1 cellular context compared by ENCODE assay signal in genomic region chr2:27291865-27292264, GRCh38.
TF ChIP-seq lines count a peak whose summit lies in the region.

No MANE protein-coding gene starts in this region.

TF ChIP-seq in HepG2, 621 proteins besides CTCF, POLR2A, EP300 and RAD21 (continued from another document and continues in another):
- no peak for TF ChIP-seq HNF1A (IDR thresholded peaks at IDR 0.05; ENCODE audit: low read depth)
- TF ChIP-seq HNF1A (CRISPR knock-in tag; IDR thresholded peaks at IDR 0.05; ENCODE audit: borderline replicate concordance), result no peak
- TF ChIP-seq ZNF619 (CRISPR knock-in tag; IDR thresholded peaks at IDR 0.05), result no peak
- TF ChIP-seq POGZ (CRISPR knock-in tag; IDR thresholded peaks at IDR 0.05), result no peak
- no peak for TF ChIP-seq ZNF800 (CRISPR knock-in tag; IDR thresholded peaks at IDR 0.05)
- no peak for TF ChIP-seq PCBP2 (optimal IDR thresholded peaks at IDR 0.05; ENCODE audit: low read depth, low read length, poor library complexity, severe bottlenecking)
- TF ChIP-seq MAZ (IDR thresholded peaks at IDR 0.05; ENCODE audit: borderline replicate concordance, low read depth, low read length), result no peak
- no peak for TF ChIP-seq MAZ (CRISPR knock-in tag; IDR thresholded peaks at IDR 0.05; ENCODE audit: low read depth)
- no peak for TF ChIP-seq TAF1 (CRISPR knock-in tag; IDR thresholded peaks at IDR 0.05)
- TF ChIP-seq FUBP1 (CRISPR knock-in tag; IDR thresholded peaks at IDR 0.05; ENCODE audit: borderline replicate concordance), result no peak
- TF ChIP-seq ZNF562 (CRISPR knock-in tag; IDR thresholded peaks at IDR 0.05; ENCODE audit: borderline replicate concordance), result no peak
- TF ChIP-seq, protein P1, sequence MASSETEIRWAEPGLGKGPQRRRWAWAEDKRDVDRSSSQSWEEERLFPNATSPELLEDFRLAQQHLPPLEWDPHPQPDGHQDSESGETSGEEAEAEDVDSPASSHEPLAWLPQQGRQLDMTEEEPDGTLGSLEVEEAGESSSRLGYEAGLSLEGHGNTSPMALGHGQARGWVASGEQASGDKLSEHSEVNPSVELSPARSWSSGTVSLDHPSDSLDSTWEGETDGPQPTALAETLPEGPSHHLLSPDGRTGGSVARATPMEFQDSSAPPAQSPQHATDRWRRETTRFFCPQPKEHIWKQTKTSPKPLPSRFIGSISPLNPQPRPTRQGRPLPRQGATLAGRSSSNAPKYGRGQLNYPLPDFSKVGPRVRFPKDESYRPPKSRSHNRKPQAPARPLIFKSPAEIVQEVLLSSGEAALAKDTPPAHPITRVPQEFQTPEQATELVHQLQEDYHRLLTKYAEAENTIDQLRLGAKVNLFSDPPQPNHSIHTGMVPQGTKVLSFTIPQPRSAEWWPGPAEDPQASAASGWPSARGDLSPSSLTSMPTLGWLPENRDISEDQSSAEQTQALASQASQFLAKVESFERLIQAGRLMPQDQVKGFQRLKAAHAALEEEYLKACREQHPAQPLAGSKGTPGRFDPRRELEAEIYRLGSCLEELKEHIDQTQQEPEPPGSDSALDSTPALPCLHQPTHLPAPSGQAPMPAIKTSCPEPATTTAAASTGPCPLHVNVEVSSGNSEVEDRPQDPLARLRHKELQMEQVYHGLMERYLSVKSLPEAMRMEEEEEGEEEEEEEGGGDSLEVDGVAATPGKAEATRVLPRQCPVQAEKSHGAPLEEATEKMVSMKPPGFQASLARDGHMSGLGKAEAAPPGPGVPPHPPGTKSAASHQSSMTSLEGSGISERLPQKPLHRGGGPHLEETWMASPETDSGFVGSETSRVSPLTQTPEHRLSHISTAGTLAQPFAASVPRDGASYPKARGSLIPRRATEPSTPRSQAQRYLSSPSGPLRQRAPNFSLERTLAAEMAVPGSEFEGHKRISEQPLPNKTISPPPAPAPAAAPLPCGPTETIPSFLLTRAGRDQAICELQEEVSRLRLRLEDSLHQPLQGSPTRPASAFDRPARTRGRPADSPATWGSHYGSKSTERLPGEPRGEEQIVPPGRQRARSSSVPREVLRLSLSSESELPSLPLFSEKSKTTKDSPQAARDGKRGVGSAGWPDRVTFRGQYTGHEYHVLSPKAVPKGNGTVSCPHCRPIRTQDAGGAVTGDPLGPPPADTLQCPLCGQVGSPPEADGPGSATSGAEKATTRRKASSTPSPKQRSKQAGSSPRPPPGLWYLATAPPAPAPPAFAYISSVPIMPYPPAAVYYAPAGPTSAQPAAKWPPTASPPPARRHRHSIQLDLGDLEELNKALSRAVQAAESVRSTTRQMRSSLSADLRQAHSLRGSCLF (CRISPR knock-in tag; IDR thresholded peaks at IDR 0.05; ENCODE audit: borderline replicate concordance), result no peak
- no peak for TF ChIP-seq ZBTB42 (CRISPR knock-in tag; IDR thresholded peaks at IDR 0.05)
- no peak for TF ChIP-seq POLR2AphosphoS2 (IDR thresholded peaks at IDR 0.05; ENCODE audit: low read depth, low read length)
- TF ChIP-seq ARNTL (CRISPR knock-in tag; IDR thresholded peaks at IDR 0.05), result no peak
- TF ChIP-seq, protein P2, sequence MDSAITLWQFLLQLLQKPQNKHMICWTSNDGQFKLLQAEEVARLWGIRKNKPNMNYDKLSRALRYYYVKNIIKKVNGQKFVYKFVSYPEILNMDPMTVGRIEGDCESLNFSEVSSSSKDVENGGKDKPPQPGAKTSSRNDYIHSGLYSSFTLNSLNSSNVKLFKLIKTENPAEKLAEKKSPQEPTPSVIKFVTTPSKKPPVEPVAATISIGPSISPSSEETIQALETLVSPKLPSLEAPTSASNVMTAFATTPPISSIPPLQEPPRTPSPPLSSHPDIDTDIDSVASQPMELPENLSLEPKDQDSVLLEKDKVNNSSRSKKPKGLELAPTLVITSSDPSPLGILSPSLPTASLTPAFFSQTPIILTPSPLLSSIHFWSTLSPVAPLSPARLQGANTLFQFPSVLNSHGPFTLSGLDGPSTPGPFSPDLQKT (CRISPR knock-in tag; IDR thresholded peaks at IDR 0.05; ENCODE audit: borderline replicate concordance), result no peak
- no peak for TF ChIP-seq ZNF720 (CRISPR knock-in tag; IDR thresholded peaks at IDR 0.05)
- TF ChIP-seq SIX4 (CRISPR knock-in tag; IDR thresholded peaks at IDR 0.05), result no peak
- TF ChIP-seq, protein P3, sequence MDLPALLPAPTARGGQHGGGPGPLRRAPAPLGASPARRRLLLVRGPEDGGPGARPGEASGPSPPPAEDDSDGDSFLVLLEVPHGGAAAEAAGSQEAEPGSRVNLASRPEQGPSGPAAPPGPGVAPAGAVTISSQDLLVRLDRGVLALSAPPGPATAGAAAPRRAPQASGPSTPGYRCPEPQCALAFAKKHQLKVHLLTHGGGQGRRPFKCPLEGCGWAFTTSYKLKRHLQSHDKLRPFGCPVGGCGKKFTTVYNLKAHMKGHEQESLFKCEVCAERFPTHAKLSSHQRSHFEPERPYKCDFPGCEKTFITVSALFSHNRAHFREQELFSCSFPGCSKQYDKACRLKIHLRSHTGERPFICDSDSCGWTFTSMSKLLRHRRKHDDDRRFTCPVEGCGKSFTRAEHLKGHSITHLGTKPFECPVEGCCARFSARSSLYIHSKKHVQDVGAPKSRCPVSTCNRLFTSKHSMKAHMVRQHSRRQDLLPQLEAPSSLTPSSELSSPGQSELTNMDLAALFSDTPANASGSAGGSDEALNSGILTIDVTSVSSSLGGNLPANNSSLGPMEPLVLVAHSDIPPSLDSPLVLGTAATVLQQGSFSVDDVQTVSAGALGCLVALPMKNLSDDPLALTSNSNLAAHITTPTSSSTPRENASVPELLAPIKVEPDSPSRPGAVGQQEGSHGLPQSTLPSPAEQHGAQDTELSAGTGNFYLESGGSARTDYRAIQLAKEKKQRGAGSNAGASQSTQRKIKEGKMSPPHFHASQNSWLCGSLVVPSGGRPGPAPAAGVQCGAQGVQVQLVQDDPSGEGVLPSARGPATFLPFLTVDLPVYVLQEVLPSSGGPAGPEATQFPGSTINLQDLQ (CRISPR knock-in tag; IDR thresholded peaks at IDR 0.05), result no peak
- TF ChIP-seq RBAK (CRISPR knock-in tag; IDR thresholded peaks at IDR 0.05), result no peak
- TF ChIP-seq KAT2B (IDR thresholded peaks at IDR 0.05; ENCODE audit: borderline replicate concordance, low read depth, low read length), result no peak
- no peak for TF ChIP-seq MTF1 (CRISPR knock-in tag; IDR thresholded peaks at IDR 0.05)
- TF ChIP-seq, protein P4, sequence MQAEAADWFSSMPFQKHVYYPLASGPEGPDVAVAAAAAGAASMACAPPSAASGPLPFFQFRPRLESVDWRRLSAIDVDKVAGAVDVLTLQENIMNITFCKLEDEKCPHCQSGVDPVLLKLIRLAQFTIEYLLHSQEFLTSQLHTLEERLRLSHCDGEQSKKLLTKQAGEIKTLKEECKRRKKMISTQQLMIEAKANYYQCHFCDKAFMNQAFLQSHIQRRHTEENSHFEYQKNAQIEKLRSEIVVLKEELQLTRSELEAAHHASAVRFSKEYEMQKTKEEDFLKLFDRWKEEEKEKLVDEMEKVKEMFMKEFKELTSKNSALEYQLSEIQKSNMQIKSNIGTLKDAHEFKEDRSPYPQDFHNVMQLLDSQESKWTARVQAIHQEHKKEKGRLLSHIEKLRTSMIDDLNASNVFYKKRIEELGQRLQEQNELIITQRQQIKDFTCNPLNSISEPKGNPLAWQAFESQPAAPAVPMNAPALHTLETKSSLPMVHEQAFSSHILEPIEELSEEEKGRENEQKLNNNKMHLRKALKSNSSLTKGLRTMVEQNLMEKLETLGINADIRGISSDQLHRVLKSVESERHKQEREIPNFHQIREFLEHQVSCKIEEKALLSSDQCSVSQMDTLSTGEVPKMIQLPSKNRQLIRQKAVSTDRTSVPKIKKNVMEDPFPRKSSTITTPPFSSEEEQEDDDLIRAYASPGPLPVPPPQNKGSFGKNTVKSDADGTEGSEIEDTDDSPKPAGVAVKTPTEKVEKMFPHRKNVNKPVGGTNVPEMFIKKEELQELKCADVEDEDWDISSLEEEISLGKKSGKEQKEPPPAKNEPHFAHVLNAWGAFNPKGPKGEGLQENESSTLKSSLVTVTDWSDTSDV (CRISPR knock-in tag; IDR thresholded peaks at IDR 0.05), result no peak
- TF ChIP-seq NFATC3 (CRISPR knock-in tag; IDR thresholded peaks at IDR 0.05), result 0 out of 2 replicates have a peak, but pooled peaks have one; percentile 10
- no peak for TF ChIP-seq ZNF790 (CRISPR knock-in tag; IDR thresholded peaks at IDR 0.05; ENCODE audit: borderline replicate concordance)
- no peak for TF ChIP-seq ZNF550 (CRISPR knock-in tag; IDR thresholded peaks at IDR 0.05; ENCODE audit: borderline replicate concordance)
- no peak for TF ChIP-seq ZNF30 (CRISPR knock-in tag; IDR thresholded peaks at IDR 0.05)
- TF ChIP-seq ZNF138 (CRISPR knock-in tag; IDR thresholded peaks at IDR 0.05; ENCODE audit: low read depth), result no peak
- no peak for TF ChIP-seq ZKSCAN8 (CRISPR knock-in tag; IDR thresholded peaks at IDR 0.05; ENCODE audit: borderline replicate concordance)
- no peak for TF ChIP-seq ZNF713 (CRISPR knock-in tag; IDR thresholded peaks at IDR 0.05)
- no peak for TF ChIP-seq SATB2 (CRISPR knock-in tag; IDR thresholded peaks at IDR 0.05)
- TF ChIP-seq ONECUT2 (CRISPR knock-in tag; IDR thresholded peaks at IDR 0.05), result no peak
- TF ChIP-seq NR2F1 (CRISPR knock-in tag; IDR thresholded peaks at IDR 0.05), result no peak
- TF ChIP-seq FOXC1 (CRISPR knock-in tag; IDR thresholded peaks at IDR 0.05; ENCODE audit: borderline replicate concordance), result 0 out of 2 replicates have a peak, but pooled peaks have one; percentile 39
- TF ChIP-seq ZNF816 (CRISPR knock-in tag; IDR thresholded peaks at IDR 0.05; ENCODE audit: borderline replicate concordance), result no peak
- no peak for TF ChIP-seq ZNF614 (CRISPR knock-in tag; IDR thresholded peaks at IDR 0.05; ENCODE audit: borderline replicate concordance)
- no peak for TF ChIP-seq ZSCAN30 (CRISPR knock-in tag; IDR thresholded peaks at IDR 0.05)
- no peak for TF ChIP-seq NR2C2 (CRISPR knock-in tag; IDR thresholded peaks at IDR 0.05; ENCODE audit: borderline replicate concordance)
- TF ChIP-seq, protein P5, sequence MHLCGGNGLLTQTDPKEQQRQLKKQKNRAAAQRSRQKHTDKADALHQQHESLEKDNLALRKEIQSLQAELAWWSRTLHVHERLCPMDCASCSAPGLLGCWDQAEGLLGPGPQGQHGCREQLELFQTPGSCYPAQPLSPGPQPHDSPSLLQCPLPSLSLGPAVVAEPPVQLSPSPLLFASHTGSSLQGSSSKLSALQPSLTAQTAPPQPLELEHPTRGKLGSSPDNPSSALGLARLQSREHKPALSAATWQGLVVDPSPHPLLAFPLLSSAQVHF (CRISPR knock-in tag; IDR thresholded peaks at IDR 0.05), result no peak
- TF ChIP-seq KLF15 (CRISPR knock-in tag; IDR thresholded peaks at IDR 0.05; ENCODE audit: borderline replicate concordance), result no peak
- TF ChIP-seq NONO (IDR thresholded peaks at IDR 0.05), result no peak
- TF ChIP-seq NONO (CRISPR knock-in tag; conservative IDR thresholded peaks at IDR 0.05), result no peak
- TF ChIP-seq ZBTB20 (CRISPR knock-in tag; IDR thresholded peaks at IDR 0.05; ENCODE audit: borderline replicate concordance, low read depth), result no peak
- no peak for TF ChIP-seq ZNF577 (CRISPR knock-in tag; IDR thresholded peaks at IDR 0.05; ENCODE audit: borderline replicate concordance, low read depth)
